9 cellular contexts compared by ENCODE assay signal in the genomic region with DNA sequence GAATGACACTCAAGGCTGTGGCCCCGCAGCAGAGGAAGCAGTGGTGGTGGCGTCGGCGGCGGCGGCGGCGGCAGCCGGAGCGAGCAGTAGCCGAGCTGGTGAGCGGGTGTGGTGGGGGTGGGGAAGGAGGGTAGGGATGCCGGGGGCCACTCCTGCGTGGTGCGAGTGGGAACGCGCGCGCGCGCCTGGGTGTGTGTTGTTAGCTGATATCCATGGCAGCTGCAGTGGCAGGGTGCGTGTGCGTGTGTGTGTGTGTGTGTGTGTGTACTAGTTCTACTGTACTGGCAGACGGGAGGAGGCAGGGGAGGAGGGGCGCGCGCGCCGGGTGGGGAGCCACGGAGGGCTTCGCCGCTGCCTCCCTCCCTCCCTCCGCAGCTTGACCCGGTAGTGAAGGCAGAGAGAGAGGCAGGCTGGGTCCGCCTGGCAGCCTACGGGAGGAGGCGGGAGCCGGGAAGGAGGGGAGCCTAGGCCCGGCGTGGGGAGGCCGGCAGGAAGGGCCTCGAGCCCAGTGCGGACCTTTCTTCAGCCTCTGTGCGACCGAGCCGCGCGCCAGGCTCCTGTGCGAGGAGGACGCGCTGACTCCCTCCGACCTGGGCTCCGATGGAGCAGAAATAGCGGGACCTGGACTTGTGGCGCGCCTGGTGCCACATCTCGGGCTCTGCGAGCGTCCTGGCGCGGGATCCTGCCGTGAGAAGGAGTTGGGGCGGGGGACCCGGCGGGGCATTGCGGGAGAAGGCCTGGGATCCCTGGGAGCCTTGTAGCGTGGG. TPM values are rescaled to one million over a fixed set of nuclear protein-coding genes. Genes with fewer than 3 reads are reported as not detected.
DNase-seq lines count a peak whose midpoint lies in the region; FAIRE-seq and TF ChIP-seq lines count a peak whose summit lies in the region.
"Had no signal": no experiment of that assay in that cellular context is flagged by ENCODE, and none has a peak within 500 bp of the region (broad histone marks: within the 10 kb centered on the region; RNA-seq: fewer than 3 reads in every experiment).

A gene (minus strand): TSS at position 110 of the 767 bp plus-strand sequence. CDS start 347 bp downstream, outside the sequence.

- DNase-seq in Caki2 (ENCODE audit: low read depth) (peak; percentile 80), NCI-H2171 (lab: John Stamatoyannopoulos, UW) (peak; percentile 40), bronchial epithelial cell (ENCODE audit: low read depth) (peak; percentile 20), putamen (ENCODE audit: low spot score) (peak; percentile 95), D721Med (ENCODE audit: insufficient read length, low spot score) (no peak), NCI-H146 treated with DMSO at 0.1 percent for 48 hours (lab: John Stamatoyannopoulos, UW; ENCODE audit: unreplicated experiment) (no peak)
- DNase-seq in stimulated activated naive CD4-positive, alpha-beta T cell (lab: John Stamatoyannopoulos, UW) = no peak

- H3K4me1 ChIP-seq in iPS-18a (ENCODE audit: control insufficient read depth, low read depth, low read length) = peaks cover 4% of the 10 kb centered on the region

- no peak within 1 kb of the TSS for H3K27ac ChIP-seq in iPS-18a (ENCODE audit: low read length)
- H3K27ac ChIP-seq: HL-60 had no signal

- TF ChIP-seq CTCF in bronchial epithelial cell (IDR thresholded peaks at IDR 0.05; ENCODE audit: insufficient read depth, low read length, severe bottlenecking) = no peak
- TF ChIP-seq CTCF in D721Med (IDR thresholded peaks at IDR 0.05; ENCODE audit: insufficient read depth, missing control alignments) = no peak

- peak within 1 kb of the TSS; percentile 2 for H3K9ac ChIP-seq in iPS-18a (ENCODE audit: low read length)

- H3K9me3 ChIP-seq in iPS-18a (ENCODE audit: control insufficient read depth, low read depth, low read length) = no peaks in the 10 kb centered on the region

- H3K4me3 ChIP-seq in bronchial epithelial cell (ENCODE audit: low read depth, low read length) (peak within 1 kb of the TSS; percentile 71), iPS-18a (ENCODE audit: low read length) (peak within 1 kb of the TSS; percentile 72)

- no peak for FAIRE-seq in bronchial epithelial cell (lab: Jason Lieb, UNC)
- no peak for FAIRE-seq in D721Med (lab: Jason Lieb, UNC)

- in situ Hi-C loops in Caki2 (cut with HindIII; ENCODE audit: low pct_unique_long_range_greater_than_20kb, low sequenced_read_pairs) = no loop called here

- no peaks in the 10 kb centered on the region for H3K27me3 ChIP-seq in bronchial epithelial cell (ENCODE audit: control insufficient read depth, insufficient read depth, low read length)
- H3K27me3 ChIP-seq in iPS-18a (ENCODE audit: control insufficient read depth, insufficient read depth, low read length) = peaks cover 64% of the 10 kb centered on the region

- H3K36me3 ChIP-seq in bronchial epithelial cell (ENCODE audit: control insufficient read depth, insufficient read depth, low read length) (no peaks in the 10 kb centered on the region), iPS-18a (ENCODE audit: control insufficient read depth, low read depth, low read length) (no peaks in the 10 kb centered on the region)

RNA-seq across cellular contexts. Expression of the gene that starts here (rescaled TPM):
- total RNA-seq in Caki2 (2014; rRNA removed; shearing (Covaris generic); ENCODE audit: low replicate concordance) = 0.84 and 1.5 TPM in 2 replicates
- 2.6 and 2.7 TPM in 2 replicates for total RNA-seq in bronchial epithelial cell

Comparison
In these comparisons a context has a peak if more than half of its experiments do, and no peak if none do; other contexts are left out.
1. DNase-seq: peak in Caki2 (single experiment), NCI-H2171 (single experiment), bronchial epithelial cell (single experiment) and putamen (single experiment); none in stimulated activated naive CD4-positive, alpha-beta T cell (0 of 6), D721Med (single experiment) and NCI-H146 treated with DMSO at 0.1 percent for 48 hours (single experiment).